Comparison of ENCODE assay signal across 8 cellular contexts in genomic region chr17:49407981-49408501, GRCh38. TPM values are rescaled to one million over a fixed set of nuclear protein-coding genes. Genes with fewer than 3 reads are reported as not detected.
A peak's percentile ranks its signal among the peaks of the same experiment; 100 is the strongest.
DNase-seq lines count a peak whose midpoint lies in the region; ATAC-seq and TF ChIP-seq lines count a peak whose summit lies in the region.

No MANE protein-coding gene starts in this region.

- H3K4me1 ChIP-seq in trophoblast cell (ENCODE audit: control insufficient read depth in 1 of 2, insufficient read depth in 2 of 2, low read length in 2 of 2) (no peaks in the 10 kb centered on the region), upper lobe of left lung (peaks cover 18 to 28% (median 22%) of the 10 kb centered on the region in 4 donors)

- no peak for TF ChIP-seq EP300 in upper lobe of left lung (IDR thresholded peaks at IDR 0.05)

- no peak overlapping the region for H2AK5ac ChIP-seq in trophoblast cell (ENCODE audit: low read length)

- no peak overlapping the region for H2BK12ac ChIP-seq in trophoblast cell (ENCODE audit: low read length)

- H2BK5ac ChIP-seq in trophoblast cell (ENCODE audit: low read depth, low read length, poor library complexity), result no peak overlapping the region

- DNase-seq in AG08396 (ENCODE audit: low spot score) (peak; percentile 66), GM19240 (ENCODE audit: insufficient read length, low spot score) (peak; percentile 78), NAMALWA (ENCODE audit: low spot score) (peak; percentile 87), SK-N-MC (ENCODE audit: low read depth, low spot score) (no peak), glomerular visceral epithelial cell (ENCODE audit: extremely low spot score) (peak; percentile 76), trophoblast cell (peak; percentile 77 to 89), upper lobe of left lung (peak; percentile 84 to 90)
- peak; percentile 80 for DNase-seq in activated gamma-delta T cell treated with anti-CD3 and anti-CD28 coated beads, Interleukin-2, amount 50 U/mL, for 16 hours (ENCODE audit: low read depth)

- H3K9ac ChIP-seq in SK-N-MC (ENCODE audit: insufficient read length) (peak overlapping the region; percentile 57), trophoblast cell (ENCODE audit: low read length) (no peak overlapping the region)

- H4K91ac ChIP-seq in trophoblast cell (ENCODE audit: low read depth, low read length), result no peak overlapping the region

- no peaks in the 10 kb centered on the region for H3K79me2 ChIP-seq in trophoblast cell (ENCODE audit: control insufficient read depth, insufficient read depth, low read length, poor library complexity)

- no CpG with 5 or more reads among the region's 9 CpGs for WGBS in trophoblast cell (ENCODE audit: extremely low coverage, insufficient coverage, insufficient read length)
- 24 to 29% methylated on average over 9 of the region's 9 CpGs for WGBS in upper lobe of left lung, 2 donors

- H3K4me2 ChIP-seq in trophoblast cell (ENCODE audit: low read length), result no peak overlapping the region

- peak overlapping the region; percentile 35 for H3K27ac ChIP-seq in SK-N-MC
- no peak overlapping the region for H3K27ac ChIP-seq in trophoblast cell (ENCODE audit: low read depth, low read length)
- peak overlapping the region in 2 of 4 donors; percentile 9 to 34 for H3K27ac ChIP-seq in upper lobe of left lung

- H3K9me3 ChIP-seq in SK-N-MC (ENCODE audit: low read depth, low read length) (no peaks in the 10 kb centered on the region), trophoblast cell (ENCODE audit: insufficient read depth, low read depth, low read length) (no peaks in the 10 kb centered on the region), upper lobe of left lung (no peaks in the 10 kb centered on the region)

- H2AFZ ChIP-seq in trophoblast cell (ENCODE audit: insufficient read depth, low read length, poor library complexity), result no peak overlapping the region

- H3K23ac ChIP-seq in trophoblast cell (ENCODE audit: low read length), result no peak overlapping the region

- H3K4ac ChIP-seq in trophoblast cell (ENCODE audit: low read depth, low read length), result no peak overlapping the region

- H3K4me3 ChIP-seq in SK-N-MC (no peak overlapping the region), trophoblast cell (ENCODE audit: low read depth, low read length) (no peak overlapping the region), upper lobe of left lung (no peak overlapping the region)

- no peaks in the 10 kb centered on the region for H3K79me1 ChIP-seq in trophoblast cell (ENCODE audit: low read length)

- H3K18ac ChIP-seq in trophoblast cell (ENCODE audit: low read length), result no peak overlapping the region

- H3K36me3 ChIP-seq in SK-N-MC (ENCODE audit: insufficient read depth, low read length) (peaks cover 98% of the 10 kb centered on the region), trophoblast cell (ENCODE audit: control insufficient read depth in 1 of 2, insufficient read depth in 2 of 2, low read length in 2 of 2) (peaks cover 51 to 82% of the 10 kb centered on the region in 2 experiments), upper lobe of left lung (peaks cover 26 to 94% (median 74%) of the 10 kb centered on the region in 4 donors)

- H4K12ac ChIP-seq in trophoblast cell (ENCODE audit: low read depth, low read length), result no peak overlapping the region

- no peak overlapping the region for H4K8ac ChIP-seq in trophoblast cell (ENCODE audit: low read depth, low read length)

- H3K27me3 ChIP-seq in trophoblast cell (ENCODE audit: insufficient read depth, low read length), result no peaks in the 10 kb centered on the region
- no peaks in the 10 kb centered on the region for H3K27me3 ChIP-seq in upper lobe of left lung

- peak; percentile 81 to 84 for ATAC-seq in upper lobe of left lung (ENCODE audit: low FRiP score in 2 of 2)

- no peak overlapping the region for H2BK120ac ChIP-seq in trophoblast cell (ENCODE audit: insufficient read depth, low read length, poor library complexity)

- no peak for TF ChIP-seq POLR2A in upper lobe of left lung (IDR thresholded peaks at IDR 0.05)

- TF ChIP-seq CTCF in upper lobe of left lung (IDR thresholded peaks at IDR 0.05), result peak; percentile 55 to 88 (median 70)

- no peak overlapping the region for H3K14ac ChIP-seq in trophoblast cell (ENCODE audit: low read length)

RNA-seq across cellular contexts. Expression of gene PHB1, which starts 6.6 kb away (rescaled TPM):
- polyA plus RNA-seq in trophoblast cell (2013), result 87.0 and 88.6 TPM in 2 replicates
- total RNA-seq in upper lobe of left lung, result 100 to 1,000 TPM in 2 of 6 donors, 10 to 100 TPM in 4; 19.9 to 144 (median 68.8) TPM

RNA-seq across cellular contexts. Expression of gene ZNF652, which starts 46.0 kb away (rescaled TPM):
- polyA plus RNA-seq in trophoblast cell (2013), result 16.8 and 16.9 TPM in 2 replicates
- total RNA-seq in upper lobe of left lung, result 10 to 100 TPM; 29.4 to 69.4 (median 41.5) TPM
